ENCODE assay signal across 1 cellular context in the genomic region with DNA sequence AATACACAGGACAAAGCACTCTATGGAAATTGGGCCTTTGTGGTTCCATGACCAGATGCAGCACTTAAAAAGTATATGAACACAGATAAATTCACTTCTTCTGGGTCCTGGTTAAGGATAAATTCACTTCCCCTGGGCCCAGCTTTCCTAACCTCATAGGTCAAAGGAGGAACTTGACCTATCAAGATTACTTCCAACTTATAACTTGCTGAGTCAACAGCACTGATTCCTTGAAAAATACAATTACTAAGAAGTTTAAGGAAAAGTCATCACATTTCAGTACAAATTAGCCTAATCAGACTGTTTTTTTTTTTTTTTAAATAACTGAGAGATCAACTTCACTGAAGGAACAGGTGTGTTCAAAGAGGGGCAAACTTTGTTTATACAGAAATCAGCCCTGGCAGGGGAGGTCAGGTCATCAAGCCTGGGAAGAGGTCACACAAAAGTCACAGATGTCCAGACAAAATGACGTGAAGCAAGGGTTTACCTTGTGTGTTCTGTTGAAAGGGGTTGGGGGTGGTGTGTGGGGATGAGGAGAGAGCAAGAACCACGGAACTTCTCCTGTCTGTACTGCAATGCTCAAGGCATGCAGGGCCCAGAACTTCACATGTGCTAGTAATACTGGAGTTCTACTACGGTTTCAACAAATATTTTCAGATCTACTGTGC.
TF ChIP-seq lines count a peak whose summit lies in the region.

No MANE protein-coding gene starts in this region.

TF ChIP-seq in GM23338, 12 proteins besides CTCF, POLR2A, EP300 and RAD21 (continued from another document):
- TF ChIP-seq ZNF462 (CRISPR knock-in tag; IDR thresholded peaks at IDR 0.05) (no peak), STAT1 (IDR thresholded peaks at IDR 0.05; ENCODE audit: unreplicated experiment) (no peak), NANOG (IDR thresholded peaks at IDR 0.05; ENCODE audit: borderline replicate concordance) (no peak), JUNB (IDR thresholded peaks at IDR 0.05; ENCODE audit: unreplicated experiment) (no peak), ZNF331 (CRISPR knock-in tag; IDR thresholded peaks at IDR 0.05; ENCODE audit: low read depth) (no peak), ZNF114 (CRISPR knock-in tag; IDR thresholded peaks at IDR 0.05) (no peak)
- TF ChIP-seq, protein P1, sequence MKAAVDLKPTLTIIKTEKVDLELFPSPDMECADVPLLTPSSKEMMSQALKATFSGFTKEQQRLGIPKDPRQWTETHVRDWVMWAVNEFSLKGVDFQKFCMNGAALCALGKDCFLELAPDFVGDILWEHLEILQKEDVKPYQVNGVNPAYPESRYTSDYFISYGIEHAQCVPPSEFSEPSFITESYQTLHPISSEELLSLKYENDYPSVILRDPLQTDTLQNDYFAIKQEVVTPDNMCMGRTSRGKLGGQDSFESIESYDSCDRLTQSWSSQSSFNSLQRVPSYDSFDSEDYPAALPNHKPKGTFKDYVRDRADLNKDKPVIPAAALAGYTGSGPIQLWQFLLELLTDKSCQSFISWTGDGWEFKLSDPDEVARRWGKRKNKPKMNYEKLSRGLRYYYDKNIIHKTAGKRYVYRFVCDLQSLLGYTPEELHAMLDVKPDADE (IDR thresholded peaks at IDR 0.05), result no peak
- TF ChIP-seq, protein P2, sequence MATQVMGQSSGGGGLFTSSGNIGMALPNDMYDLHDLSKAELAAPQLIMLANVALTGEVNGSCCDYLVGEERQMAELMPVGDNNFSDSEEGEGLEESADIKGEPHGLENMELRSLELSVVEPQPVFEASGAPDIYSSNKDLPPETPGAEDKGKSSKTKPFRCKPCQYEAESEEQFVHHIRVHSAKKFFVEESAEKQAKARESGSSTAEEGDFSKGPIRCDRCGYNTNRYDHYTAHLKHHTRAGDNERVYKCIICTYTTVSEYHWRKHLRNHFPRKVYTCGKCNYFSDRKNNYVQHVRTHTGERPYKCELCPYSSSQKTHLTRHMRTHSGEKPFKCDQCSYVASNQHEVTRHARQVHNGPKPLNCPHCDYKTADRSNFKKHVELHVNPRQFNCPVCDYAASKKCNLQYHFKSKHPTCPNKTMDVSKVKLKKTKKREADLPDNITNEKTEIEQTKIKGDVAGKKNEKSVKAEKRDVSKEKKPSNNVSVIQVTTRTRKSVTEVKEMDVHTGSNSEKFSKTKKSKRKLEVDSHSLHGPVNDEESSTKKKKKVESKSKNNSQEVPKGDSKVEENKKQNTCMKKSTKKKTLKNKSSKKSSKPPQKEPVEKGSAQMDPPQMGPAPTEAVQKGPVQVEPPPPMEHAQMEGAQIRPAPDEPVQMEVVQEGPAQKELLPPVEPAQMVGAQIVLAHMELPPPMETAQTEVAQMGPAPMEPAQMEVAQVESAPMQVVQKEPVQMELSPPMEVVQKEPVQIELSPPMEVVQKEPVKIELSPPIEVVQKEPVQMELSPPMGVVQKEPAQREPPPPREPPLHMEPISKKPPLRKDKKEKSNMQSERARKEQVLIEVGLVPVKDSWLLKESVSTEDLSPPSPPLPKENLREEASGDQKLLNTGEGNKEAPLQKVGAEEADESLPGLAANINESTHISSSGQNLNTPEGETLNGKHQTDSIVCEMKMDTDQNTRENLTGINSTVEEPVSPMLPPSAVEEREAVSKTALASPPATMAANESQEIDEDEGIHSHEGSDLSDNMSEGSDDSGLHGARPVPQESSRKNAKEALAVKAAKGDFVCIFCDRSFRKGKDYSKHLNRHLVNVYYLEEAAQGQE (IDR thresholded peaks at IDR 0.05; ENCODE audit: unreplicated experiment), result no peak
